Comparison of ENCODE assay signal across 29 cellular contexts in the genomic region with DNA sequence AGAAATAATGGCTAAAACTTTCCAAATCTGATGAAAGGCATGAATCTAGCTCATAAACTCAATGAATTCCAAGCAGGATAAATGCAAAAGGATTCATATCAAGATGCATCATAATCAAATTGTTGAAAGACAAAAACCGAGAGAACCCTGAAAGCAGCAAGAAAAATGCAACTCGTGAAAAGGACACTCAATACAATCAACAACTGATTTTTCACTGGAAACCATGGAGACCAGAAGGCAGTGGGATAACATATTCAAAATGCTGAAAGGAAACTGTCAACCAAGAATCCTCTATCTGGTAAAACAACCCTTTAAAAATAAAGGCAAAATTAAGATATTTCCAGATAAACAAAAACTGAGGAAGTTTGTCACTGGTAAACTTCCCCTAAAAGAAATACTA.
"Had no signal": no experiment of that assay in that cellular context is flagged by ENCODE, and none has a peak within 500 bp of the region (broad histone marks: within the 10 kb centered on the region; RNA-seq: fewer than 3 reads in every experiment).

No MANE protein-coding gene starts in this region.

- H3K27ac ChIP-seq: adrenal gland, body of pancreas, breast epithelium, SJCRH30, SK-N-MC, WERI-Rb-1 had no signal

- FAIRE-seq: astrocyte had no signal

- H3K4me1 ChIP-seq: body of pancreas, breast epithelium had no signal

- H3K27me3 ChIP-seq: adrenal gland, body of pancreas, breast epithelium, MG63, SJCRH30 had no signal

- H3K4me3 ChIP-seq: adrenal gland, body of pancreas, breast epithelium, MG63, SJCRH30, SK-N-MC had no signal

- H3K36me3 ChIP-seq: adrenal gland, breast epithelium, WERI-Rb-1 had no signal

- ATAC-seq: activated CD8-positive, alpha-beta T cell treated with anti-CD3 and anti-CD28 coated beads for 36 hours; activated naive CD4-positive, alpha-beta T cell treated with anti-CD3 and anti-CD28 coated beads, Interleukin-2, amount 50 U/mL, for 72 hours; body of pancreas had no signal

- DNase-seq: activated CD4-positive, alpha-beta T cell treated with anti-CD3 and anti-CD28 coated beads, Interleukin-2, amount 10 ng/mL, durations not matched to agents 24 days and 14 days; activated CD4-positive, alpha-beta T cell treated with anti-CD3 and anti-CD28 coated beads, Interleukin-2, amount 50 U/mL, for 4 hours; activated CD8-positive, alpha-beta T cell treated with anti-CD3 and anti-CD28 coated beads for 36 hours; activated gamma-delta T cell treated with Interleukin-2 at 50 U/mL for 16 hours; activated naive CD4-positive, alpha-beta T cell treated with anti-CD3 and anti-CD28 coated beads for 36 hours; activated T-cell treated with anti-CD3 and anti-CD28 coated beads, Interleukin-2, amount 50 U/mL, for 1 hour; adrenal gland; body of pancreas; Kasumi-1; KG1; MG63; NCI-H1048; NCI-H1105 treated with DMSO at 0.1 percent for 48 hours; NCI-H1436; NCI-H1694; NCI-H1930; NCI-H2081 treated with DMSO at 0.1 percent for 48 hours; NCI-H226; NCI-H446 treated with DMSO at 0.1 percent for 48 hours; NCI-H526; NCI-H748 treated with DMSO at 0.1 percent for 48 hours; SHP77; SJCRH30; T1000; WERI-Rb-1 had no signal
